13 cellular contexts compared by ENCODE assay signal in genomic region chr3:175489406-175489805, GRCh38.
DNase-seq lines count a peak whose midpoint lies in the region; ATAC-seq lines count a peak whose summit lies in the region.
"Had no signal": no experiment of that assay in that cellular context is flagged by ENCODE, and none has a peak within 500 bp of the region (broad histone marks: within the 10 kb centered on the region; RNA-seq: fewer than 3 reads in every experiment).

No MANE protein-coding gene starts in this region.

- H3K9me3 Mint-ChIP-seq in activated T-helper 1 cell treated with anti-CD3 and anti-CD28 coated beads, Interleukin-12 subunit alpha, Interleukin-12 subunit beta, Interleukin-2, Interleukin-4 antibody, amounts not matched to agents 30 ng/mL and 10 ng/mL and 1 ng/mL, durations not matched to agents 14 hours and 24 hours and 36 hours, result no peaks in the 10 kb centered on the region
- H3K9me3 Mint-ChIP-seq: CD8-positive, alpha-beta T cell had no signal

- H3K4me1 Mint-ChIP-seq in activated T-helper 1 cell treated with anti-CD3 and anti-CD28 coated beads, Interleukin-12 subunit alpha, Interleukin-12 subunit beta, Interleukin-2, Interleukin-4 antibody, amounts not matched to agents 30 ng/mL and 10 ng/mL and 1 ng/mL, durations not matched to agents 14 hours and 24 hours and 36 hours (ENCODE audit: low read depth), result no peaks in the 10 kb centered on the region
- H3K4me1 Mint-ChIP-seq: natural killer cell had no signal

- DNase-seq in KG1 (lab: John Stamatoyannopoulos, UW) (no peak), LoVo (ENCODE audit: low spot score) (no peak)
- no peak for DNase-seq in stimulated activated CD8-positive, alpha-beta memory T cell treated with anti-CD3 and anti-CD28 coated beads, Interleukin-4, amount 100 ng/mL, for 48 hours
- DNase-seq in activated T-helper 1 cell treated with anti-CD3 and anti-CD28 coated beads, Interleukin-12 subunit alpha, Interleukin-12 subunit beta, Interleukin-2, Interleukin-4 antibody, amounts not matched to agents 30 ng/mL and 10 ng/mL and 1 ng/mL, durations not matched to agents 14 hours and 24 hours and 36 hours (ENCODE audit: low spot score), result no peak
- DNase-seq: activated naive CD4-positive, alpha-beta T cell treated with anti-CD3 and anti-CD28 coated beads, Interleukin-2, amount 50 U/mL, for 16 hours; CD8-positive, alpha-beta T cell; glutamatergic neuron; natural killer cell; NCI-H1048; NCI-H510A had no signal

- H3K27ac Mint-ChIP-seq in activated T-helper 1 cell treated with anti-CD3 and anti-CD28 coated beads, Interleukin-12 subunit alpha, Interleukin-12 subunit beta, Interleukin-2, Interleukin-4 antibody, amounts not matched to agents 30 ng/mL and 10 ng/mL and 1 ng/mL, durations not matched to agents 14 hours and 24 hours and 36 hours, result no peak overlapping the region
- H3K27ac Mint-ChIP-seq: CD8-positive, alpha-beta T cell; natural killer cell had no signal

- peak; percentile 65 for ATAC-seq in GM18907 (IDR thresholded peaks at IDR 0.05; ENCODE audit: unreplicated experiment)
- peak; percentile 54 for ATAC-seq in HG02588 (IDR thresholded peaks at IDR 0.05; ENCODE audit: unreplicated experiment)
- ATAC-seq in HG03196 (IDR thresholded peaks at IDR 0.05; ENCODE audit: unreplicated experiment), result peak; percentile 58
- ATAC-seq: CD8-positive, alpha-beta T cell; natural killer cell had no signal

- H3K4me3 Mint-ChIP-seq in activated T-helper 1 cell treated with anti-CD3 and anti-CD28 coated beads, Interleukin-12 subunit alpha, Interleukin-12 subunit beta, Interleukin-2, Interleukin-4 antibody, amounts not matched to agents 30 ng/mL and 10 ng/mL and 1 ng/mL, durations not matched to agents 14 hours and 24 hours and 36 hours, result no peak overlapping the region
- H3K4me3 Mint-ChIP-seq: CD8-positive, alpha-beta T cell; natural killer cell had no signal

- intact Hi-C loops in activated T-helper 1 cell treated with anti-CD3 and anti-CD28 coated beads, Interleukin-12 subunit alpha, Interleukin-12 subunit beta, Interleukin-2, Interleukin-4 antibody, amounts not matched to agents 30 ng/mL and 10 ng/mL and 1 ng/mL, durations not matched to agents 14 hours and 24 hours and 36 hours (cut with micrococcal nuclease), result no loop called here

- H3K27me3 Mint-ChIP-seq in activated T-helper 1 cell treated with anti-CD3 and anti-CD28 coated beads, Interleukin-12 subunit alpha, Interleukin-12 subunit beta, Interleukin-2, Interleukin-4 antibody, amounts not matched to agents 30 ng/mL and 10 ng/mL and 1 ng/mL, durations not matched to agents 14 hours and 24 hours and 36 hours (ENCODE audit: insufficient read depth), result no peaks in the 10 kb centered on the region

- no peaks in the 10 kb centered on the region for H3K36me3 Mint-ChIP-seq in activated T-helper 1 cell treated with anti-CD3 and anti-CD28 coated beads, Interleukin-12 subunit alpha, Interleukin-12 subunit beta, Interleukin-2, Interleukin-4 antibody, amounts not matched to agents 30 ng/mL and 10 ng/mL and 1 ng/mL, durations not matched to agents 14 hours and 24 hours and 36 hours (ENCODE audit: low read depth)
- H3K36me3 Mint-ChIP-seq: CD8-positive, alpha-beta T cell; natural killer cell had no signal
